9 cellular contexts compared by ENCODE assay signal in the genomic region with DNA sequence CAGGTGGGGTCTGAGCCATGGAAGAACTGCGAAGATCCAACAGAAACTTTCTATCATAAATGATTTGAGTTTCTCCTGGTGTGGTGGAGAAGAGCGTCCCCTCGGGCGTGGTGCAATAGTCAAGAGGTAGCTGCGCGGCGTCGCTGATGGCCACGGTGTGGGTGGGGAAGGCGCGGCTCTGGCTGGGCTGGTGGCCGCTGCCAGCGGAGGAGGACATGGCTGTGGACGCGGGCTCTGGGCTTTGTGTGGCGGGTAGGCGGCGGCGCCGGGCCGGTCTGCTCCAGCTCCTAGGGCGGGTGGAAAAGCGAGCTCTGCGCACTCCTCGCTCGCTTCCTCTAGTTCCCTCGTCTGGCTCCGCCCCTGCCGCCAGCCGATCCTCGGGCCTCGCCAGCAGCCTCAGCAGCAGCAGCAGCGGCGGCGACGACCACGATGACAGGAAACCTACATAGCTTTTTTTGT. TPM values are rescaled to one million over a fixed set of nuclear protein-coding genes. Genes with fewer than 3 reads are reported as not detected.
A peak's percentile ranks its signal among the peaks of the same experiment; 100 is the strongest.
DNase-seq lines count a peak whose midpoint lies in the region; ATAC-seq and TF ChIP-seq lines count a peak whose summit lies in the region.
"Had no signal": no experiment of that assay in that cellular context is flagged by ENCODE, and none has a peak within 500 bp of the region (broad histone marks: within the 10 kb centered on the region; RNA-seq: fewer than 3 reads in every experiment).

No MANE protein-coding gene starts in this region.

- POLR2A ChIA-PET in activated CD4-positive, alpha-beta memory T cell treated with anti-CD3 and anti-CD28 coated beads, Interleukin-2, amount 10 ng/mL, durations not matched to agents 7 days and 5 days (lab: Charles Lee), result interaction anchor here (0.6 to 4.3 kb wide), 7 partner anchors 24 to 151 kb away, joined by 3 to 44 read pairs (median 6); a partner anchor contains a TSS

- ATAC-seq in HG03097 (IDR thresholded peaks at IDR 0.05; ENCODE audit: low FRiP score, unreplicated experiment) (peak; percentile 60), lower lobe of right lung (peak; percentile 96 to 97)

- intact Hi-C loops in lower lobe of right lung (cut with DNase I), result no loop called here

- H3K36me3 ChIP-seq in duodenal mucosa (ENCODE audit: control insufficient read depth in 1 of 2, insufficient read depth in 2 of 2, low read length in 2 of 2) (no peaks in the 10 kb centered on the region), lower lobe of right lung (peaks cover 4% of the 10 kb centered on the region)

- peak overlapping the region; percentile 52 for H3K27ac Mint-ChIP-seq in activated CD4-positive, alpha-beta memory T cell treated with anti-CD3 and anti-CD28 coated beads, Interleukin-2, amount 10 ng/mL, durations not matched to agents 7 days and 5 days

- peak overlapping the region in 1 of 2 donors; percentile 57 for H3K9ac ChIP-seq in duodenal mucosa (ENCODE audit: low read depth in 1 of 2, low read length in 2 of 2)

- H3K27me3 ChIP-seq in duodenal mucosa (ENCODE audit: control insufficient read depth in 1 of 2, insufficient read depth in 2 of 2, low read length in 2 of 2) (peaks cover 2 to 6% of the 10 kb centered on the region in 2 donors), lower lobe of right lung (ENCODE audit: low read depth) (no peaks in the 10 kb centered on the region)

- DNase-seq in NCI-H1694 treated with DMSO at 0.1 percent for 48 hours (lab: John Stamatoyannopoulos, UW) (peak; percentile 14), NCI-H1694 (lab: John Stamatoyannopoulos, UW) (no peak), NCI-H524 treated with DMSO at 0.1 percent for 48 hours (lab: John Stamatoyannopoulos, UW) (peak; percentile 41), lower lobe of right lung (peak; percentile 93)
- DNase-seq in activated CD4-positive, alpha-beta memory T cell treated with anti-CD3 and anti-CD28 coated beads, Interleukin-2, amount 10 ng/mL, durations not matched to agents 7 days and 5 days, result peak; percentile 86
- peak; percentile 70 to 73 for DNase-seq in stimulated activated CD4-positive, alpha-beta T cell treated with anti-CD3 and anti-CD28 coated beads, Interleukin-4, amount 100 ng/mL, for 4 hours

- CTCF ChIA-PET in activated CD4-positive, alpha-beta memory T cell treated with anti-CD3 and anti-CD28 coated beads, Interleukin-2, amount 10 ng/mL, durations not matched to agents 7 days and 5 days (lab: Charles Lee), result interaction anchor here (0.6 to 2.0 kb wide), 12 partner anchors 14 to 447 kb away, joined by 3 to 13 read pairs (median 4); a partner anchor contains a TSS

- H3K36me3 Mint-ChIP-seq in activated CD4-positive, alpha-beta memory T cell treated with anti-CD3 and anti-CD28 coated beads, Interleukin-2, amount 10 ng/mL, durations not matched to agents 7 days and 5 days (ENCODE audit: low read depth), result peaks cover 4% of the 10 kb centered on the region

- H3K4me1 ChIP-seq in duodenal mucosa (ENCODE audit: control insufficient read depth in 1 of 2, insufficient read depth in 2 of 2, low read length in 2 of 2) (peaks cover 9 to 10% of the 10 kb centered on the region in 2 donors), lower lobe of right lung (peaks cover 61% of the 10 kb centered on the region)

- H3K27me3 Mint-ChIP-seq in activated CD4-positive, alpha-beta memory T cell treated with anti-CD3 and anti-CD28 coated beads, Interleukin-2, amount 10 ng/mL, durations not matched to agents 7 days and 5 days, result peaks cover 26% of the 10 kb centered on the region

- peaks cover 38% of the 10 kb centered on the region for H3K4me1 Mint-ChIP-seq in activated CD4-positive, alpha-beta memory T cell treated with anti-CD3 and anti-CD28 coated beads, Interleukin-2, amount 10 ng/mL, durations not matched to agents 7 days and 5 days

- peak; percentile 12 for TF ChIP-seq CTCF in lower lobe of right lung (IDR thresholded peaks at IDR 0.05)

- H3K4me3 Mint-ChIP-seq in activated CD4-positive, alpha-beta memory T cell treated with anti-CD3 and anti-CD28 coated beads, Interleukin-2, amount 10 ng/mL, durations not matched to agents 7 days and 5 days, result peak overlapping the region; percentile 76

- no peak overlapping the region for H3K27ac ChIP-seq in duodenal mucosa (ENCODE audit: low read depth, low read length)
- peak overlapping the region; percentile 78 for H3K27ac ChIP-seq in lower lobe of right lung
- H3K27ac ChIP-seq: C4-2B had no signal

- H3K4me3 ChIP-seq in duodenal mucosa (ENCODE audit: low read depth in 1 of 2, low read length in 2 of 2), result peak overlapping the region; percentile 36 to 67
- H3K4me3 ChIP-seq in lower lobe of right lung, result peak overlapping the region; percentile 52

- H3K9me3 ChIP-seq in duodenal mucosa (ENCODE audit: control insufficient read depth in 1 of 2, low read length in 2 of 2) (no peaks in the 10 kb centered on the region), lower lobe of right lung (no peaks in the 10 kb centered on the region)

- no peaks in the 10 kb centered on the region for H3K9me3 Mint-ChIP-seq in activated CD4-positive, alpha-beta memory T cell treated with anti-CD3 and anti-CD28 coated beads, Interleukin-2, amount 10 ng/mL, durations not matched to agents 7 days and 5 days

RNA-seq across cellular contexts. Expression of a gene that starts 5.9 kb away (rescaled TPM):
- total RNA-seq in activated CD4-positive, alpha-beta memory T cell treated with anti-CD3 and anti-CD28 coated beads, Interleukin-2, amount 10 ng/mL, durations not matched to agents 7 days and 5 days, result 1 to 10 TPM; 8.2 TPM
- total RNA-seq in lower lobe of right lung, result 21.9 TPM

RNA-seq across cellular contexts. Expression of a gene that starts 32.7 kb away (rescaled TPM):
- total RNA-seq in activated CD4-positive, alpha-beta memory T cell treated with anti-CD3 and anti-CD28 coated beads, Interleukin-2, amount 10 ng/mL, durations not matched to agents 7 days and 5 days, result 10 to 100 TPM; 35.1 to 35.8 TPM
- total RNA-seq in lower lobe of right lung, result 21.4 TPM

RNA-seq across cellular contexts. Expression of a gene that starts 32.7 kb away (rescaled TPM):
- total RNA-seq in activated CD4-positive, alpha-beta memory T cell treated with anti-CD3 and anti-CD28 coated beads, Interleukin-2, amount 10 ng/mL, durations not matched to agents 7 days and 5 days, result 10 to 100 TPM; 21.2 to 23.5 TPM
- total RNA-seq in lower lobe of right lung, result 23.7 TPM
